In genomic region chr11:13279487-13279834, GRCh38 we compare ENCODE assay signal across 1 cellular context.
TF ChIP-seq lines count a peak whose summit lies in the region.

No MANE protein-coding gene starts in this region.

TF ChIP-seq in SK-N-SH treated with all-trans-retinoic acid at 6 μM for 48 hours, 23 proteins besides CTCF, POLR2A, EP300 and RAD21 (continued from another document):
- no peak for TF ChIP-seq PATZ1 (CRISPR knock-in tag; IDR thresholded peaks at IDR 0.05; ENCODE audit: borderline replicate concordance)
- TF ChIP-seq ISL1 (CRISPR knock-in tag; IDR thresholded peaks at IDR 0.05): no peak
- TF ChIP-seq ZC3H10 (CRISPR knock-in tag; IDR thresholded peaks at IDR 0.05): no peak
- TF ChIP-seq ZFP3 (CRISPR knock-in tag; IDR thresholded peaks at IDR 0.05): no peak
TF ChIP-seq in SK-N-SH treated with all-trans-retinoic acid at 6 μM for 48 hours: peak in this region for 0.
